ENCODE assay signal across 1 cellular context in the genomic region with DNA sequence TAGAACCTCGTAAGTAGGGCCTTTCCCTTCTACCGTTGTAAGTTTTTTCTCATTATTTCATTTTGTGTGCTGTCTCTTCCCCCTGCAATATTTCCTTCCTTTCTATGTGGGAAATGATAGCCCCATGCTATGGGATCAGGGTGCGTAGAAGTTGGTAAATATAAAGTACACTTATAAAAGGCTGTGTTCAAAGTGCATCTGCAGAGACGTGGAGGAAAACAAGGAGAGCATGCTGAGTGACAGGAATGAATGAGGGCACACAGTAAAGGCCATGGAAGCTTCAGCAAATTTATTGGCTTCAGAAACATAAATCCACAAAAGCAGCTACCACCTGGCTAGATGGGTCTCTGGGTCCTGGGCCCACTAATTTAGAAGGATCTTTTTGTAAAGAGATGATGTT.
TF ChIP-seq lines count a peak whose summit lies in the region.

No MANE protein-coding gene starts in this region.

TF ChIP-seq in HEK293T, 16 proteins besides CTCF, POLR2A, EP300 and RAD21 (continued from another document):
- no peak for TF ChIP-seq FOXM1 (IDR thresholded peaks at IDR 0.05; ENCODE audit: borderline replicate concordance)
- no peak for TF ChIP-seq BHLHE40 (IDR thresholded peaks at IDR 0.05; ENCODE audit: borderline replicate concordance)
- TF ChIP-seq SP1 (IDR thresholded peaks at IDR 0.05): no peak
- peak; percentile 45; the same call in 1 of the 2 replicates for TF ChIP-seq PKNOX1 (IDR thresholded peaks at IDR 0.05)
- no peak for TF ChIP-seq CTBP1 (IDR thresholded peaks at IDR 0.05; ENCODE audit: borderline replicate concordance)
